In genomic region chr21:40895697-40896096, GRCh38 we compare ENCODE assay signal across 2 cellular contexts. TPM values are rescaled to one million over a fixed set of nuclear protein-coding genes. Genes with fewer than 3 reads are reported as not detected.
"Had no signal": no experiment of that assay in that cellular context is flagged by ENCODE, and none has a peak within 500 bp of the region (broad histone marks: within the 10 kb centered on the region; RNA-seq: fewer than 3 reads in every experiment).

No MANE protein-coding gene starts in this region.

RNA-seq across cellular contexts. Expression of gene DSCAM, which starts 48.7 kb away (rescaled TPM):
- total RNA-seq: G401, GM12878 had no signal
- polyA plus RNA-seq: GM12878 had no signal
